Comparison of ENCODE assay signal across 17 cellular contexts in genomic region chr22:28029962-28030361, GRCh38.
DNase-seq lines count a peak whose midpoint lies in the region; ATAC-seq, FAIRE-seq and TF ChIP-seq lines count a peak whose summit lies in the region.
"Had no signal": no experiment of that assay in that cellular context is flagged by ENCODE, and none has a peak within 500 bp of the region (broad histone marks: within the 10 kb centered on the region; RNA-seq: fewer than 3 reads in every experiment).

No MANE protein-coding gene starts in this region.

- FAIRE-seq in GM12891 (lab: Jason Lieb, UNC): no peak
- FAIRE-seq: colon had no signal

- H3K36me3 ChIP-seq in DND-41 (ENCODE audit: insufficient read depth, low read length) (peaks cover 79% of the 10 kb centered on the region), psoas muscle (ENCODE audit: insufficient read depth in 1 of 2, low read depth in 1 of 2) (no peaks in the 10 kb centered on the region)

- peaks cover 2% of the 10 kb centered on the region for H3K4me1 Mint-ChIP-seq in activated T-cell treated with anti-CD3 and anti-CD28 coated beads, Interleukin-2, amount 50 U/mL, for 24 hours (ENCODE audit: low read depth)
- H3K4me1 Mint-ChIP-seq: IgD-negative memory B cell had no signal

- H2AFZ ChIP-seq in DND-41 (ENCODE audit: low read depth, low read length): no peak overlapping the region

- CTCF ChIA-PET in HEK293T (lab: Yijun Ruan, JAX): no interaction called here

- H3K27ac ChIP-seq in DND-41 (ENCODE audit: low read length): peak overlapping the region; percentile 40; the same call in 1 of the 2 replicates
- peak overlapping the region; percentile 83 for H3K27ac ChIP-seq in right cardiac atrium (ENCODE audit: low read length)
- peak overlapping the region; percentile 26 for H3K27ac ChIP-seq in psoas muscle

- intact Hi-C loops in right cardiac atrium (cut with DNase I) (loop anchor here in 1 of 4 donors (10.0 kb wide), 1 partner anchor 565 kb away; no protein-coding TSS in a partner anchor), psoas muscle (cut with DNase I) (loop anchor here (10.0 kb wide), 2 partner anchors 85 to 565 kb away; no protein-coding TSS in a partner anchor)

- H3K36me3 Mint-ChIP-seq in activated T-cell treated with anti-CD3 and anti-CD28 coated beads, Interleukin-2, amount 50 U/mL, for 24 hours (ENCODE audit: low read depth): no peaks in the 10 kb centered on the region
- H3K36me3 Mint-ChIP-seq: IgD-negative memory B cell, T-cell had no signal

- H3K4me2 ChIP-seq in DND-41 (ENCODE audit: insufficient read depth, low read length): no peak overlapping the region

- no peak for TF ChIP-seq POLR2A in GM12891 (IDR thresholded peaks at IDR 0.05; ENCODE audit: low read depth, low read length)

- H3K4me3 ChIP-seq in DND-41 (ENCODE audit: low read depth in 1 of 2, low read length in 2 of 2) (no peak overlapping the region), right cardiac atrium (ENCODE audit: low read length) (no peak overlapping the region), psoas muscle (no peak overlapping the region)
- H3K4me3 ChIP-seq: testis had no signal

- H4K20me1 ChIP-seq in DND-41 (ENCODE audit: insufficient read depth, low read length): peaks cover 2% of the 10 kb centered on the region; the same call in 1 of the 2 replicates

- no peak overlapping the region for H3K4me3 Mint-ChIP-seq in activated T-cell treated with anti-CD3 and anti-CD28 coated beads, Interleukin-2, amount 50 U/mL, for 24 hours
- H3K4me3 Mint-ChIP-seq: activated naive CD8-positive, alpha-beta T cell treated with anti-CD3 and anti-CD28 coated beads, Interleukin-2, amount 50 U/mL, for 24 hours; IgD-negative memory B cell; T-cell had no signal

- peaks cover 5% of the 10 kb centered on the region for H3K27me3 Mint-ChIP-seq in activated T-cell treated with anti-CD3 and anti-CD28 coated beads, Interleukin-2, amount 50 U/mL, for 24 hours

- POLR2A ChIA-PET in HEK293T (lab: Yijun Ruan, JAX): no interaction called here

- no peak overlapping the region for H3K9ac ChIP-seq in DND-41 (ENCODE audit: low read depth, low read length)

- H3K9me3 ChIP-seq in DND-41 (ENCODE audit: insufficient read depth, low read length, severe bottlenecking) (no peaks in the 10 kb centered on the region), right cardiac atrium (ENCODE audit: control insufficient read depth, low read length) (no peaks in the 10 kb centered on the region), psoas muscle (no peaks in the 10 kb centered on the region)
- H3K9me3 ChIP-seq: testis had no signal

- H3K27ac Mint-ChIP-seq in activated T-cell treated with anti-CD3 and anti-CD28 coated beads, Interleukin-2, amount 50 U/mL, for 24 hours: no peak overlapping the region
- H3K27ac Mint-ChIP-seq: activated naive CD8-positive, alpha-beta T cell treated with anti-CD3 and anti-CD28 coated beads, Interleukin-2, amount 50 U/mL, for 24 hours; IgD-negative memory B cell; T-cell had no signal

- TF ChIP-seq CTCF in DND-41 (IDR thresholded peaks at IDR 0.05; ENCODE audit: borderline replicate concordance, extremely low read depth, low read length, poor library complexity, severe bottlenecking) (no peak), psoas muscle (IDR thresholded peaks at IDR 0.05) (no peak)

- H3K27me3 ChIP-seq in DND-41 (ENCODE audit: insufficient read depth, low read length, poor library complexity) (no peaks in the 10 kb centered on the region), right cardiac atrium (ENCODE audit: control insufficient read depth, insufficient read depth) (no peaks in the 10 kb centered on the region), psoas muscle (ENCODE audit: insufficient read depth in 3 of 3, low read length in 2 of 3) (no peaks in the 10 kb centered on the region)
- H3K27me3 ChIP-seq: testis had no signal

- no peak for DNase-seq in DND-41
- peak; percentile 48 for DNase-seq in NCI-H69 (lab: John Stamatoyannopoulos, UW)
- DNase-seq in right cardiac atrium: no peak
- no peak for DNase-seq in psoas muscle
- no peak for DNase-seq in GM12891 (ENCODE audit: insufficient read length, low spot score)
- no peak for DNase-seq in HEK293T (ENCODE audit: extremely low spot score)
- DNase-seq in activated T-cell treated with anti-CD3 and anti-CD28 coated beads, Interleukin-2, amount 50 U/mL, for 24 hours: no peak
- DNase-seq: activated CD4-positive, alpha-beta T cell treated with anti-CD3 and anti-CD28 coated beads for 1 hour; activated naive CD8-positive, alpha-beta T cell treated with anti-CD3 and anti-CD28 coated beads, Interleukin-2, amount 50 U/mL, for 24 hours; HCEC 1CT; NCI-H226; stimulated activated CD4-positive, alpha-beta T cell treated with anti-CD3 and anti-CD28 coated beads, Interleukin-12 subunit alpha, Interleukin-12 subunit beta, amount 100 ng/mL, for 4 hours; T-cell had no signal

- H3K4me1 ChIP-seq in DND-41 (ENCODE audit: insufficient read depth, low read length) (peaks cover 12% of the 10 kb centered on the region), right cardiac atrium (ENCODE audit: control insufficient read depth, insufficient read depth, low read length) (peaks cover 36% of the 10 kb centered on the region), psoas muscle (peaks cover 84% of the 10 kb centered on the region)

- no peaks in the 10 kb centered on the region for H3K9me3 Mint-ChIP-seq in activated T-cell treated with anti-CD3 and anti-CD28 coated beads, Interleukin-2, amount 50 U/mL, for 24 hours
- H3K9me3 Mint-ChIP-seq: activated naive CD8-positive, alpha-beta T cell treated with anti-CD3 and anti-CD28 coated beads, Interleukin-2, amount 50 U/mL, for 24 hours; IgD-negative memory B cell; T-cell had no signal

- ATAC-seq in DND-41 (ENCODE audit: insufficient read depth, low read depth): no peak
- ATAC-seq in right cardiac atrium: no peak
- ATAC-seq in psoas muscle: no peak
- no peak for ATAC-seq in GM21576 (IDR thresholded peaks at IDR 0.05; ENCODE audit: unreplicated experiment)
- ATAC-seq: T-cell had no signal

- WGBS in right cardiac atrium: 87% methylated on average over 9 of the region's 9 CpGs
- 70 to 74% (median 71%) methylated on average over 9 of the region's 9 CpGs for WGBS in psoas muscle, 3 donors

- peaks cover 13% of the 10 kb centered on the region for H3K79me2 ChIP-seq in DND-41 (ENCODE audit: insufficient read depth, low read length)

TF ChIP-seq in GM12891, 5 proteins besides CTCF, POLR2A, EP300 and RAD21:
- TF ChIP-seq TAF1 (IDR thresholded peaks at IDR 0.05; ENCODE audit: low read depth, low read length) (no peak), POLR2AphosphoS5 (IDR thresholded peaks at IDR 0.05; ENCODE audit: low read depth, low read length) (no peak), POU2F2 (IDR thresholded peaks at IDR 0.05; ENCODE audit: low read depth, low read length) (no peak), PAX5 (IDR thresholded peaks at IDR 0.05; ENCODE audit: insufficient read depth, low read length, severe bottlenecking) (no peak), SPI1 (IDR thresholded peaks at IDR 0.05; ENCODE audit: low read depth, low read length) (no peak)

TF ChIP-seq in HEK293T, 16 proteins besides CTCF, POLR2A, EP300 and RAD21:
- TF ChIP-seq HDGF (IDR thresholded peaks at IDR 0.05; ENCODE audit: borderline replicate concordance): no peak
- no peak for TF ChIP-seq FOXA1 (IDR thresholded peaks at IDR 0.05)
- no peak for TF ChIP-seq ELF4 (IDR thresholded peaks at IDR 0.05)
- TF ChIP-seq CTBP1 (IDR thresholded peaks at IDR 0.05; ENCODE audit: borderline replicate concordance): no peak
- TF ChIP-seq SUZ12 (IDR thresholded peaks at IDR 0.05): no peak
- TF ChIP-seq ARNT (IDR thresholded peaks at IDR 0.05): no peak
- TF ChIP-seq L3MBTL2 (conservative IDR thresholded peaks at IDR 0.05): no peak
- no peak for TF ChIP-seq BHLHE40 (IDR thresholded peaks at IDR 0.05; ENCODE audit: borderline replicate concordance)
- no peak for TF ChIP-seq ZNF384 (IDR thresholded peaks at IDR 0.05)
- TF ChIP-seq TARDBP (IDR thresholded peaks at IDR 0.05): no peak
- no peak for TF ChIP-seq FOXK2 (IDR thresholded peaks at IDR 0.05)
- no peak for TF ChIP-seq SP1 (IDR thresholded peaks at IDR 0.05)
- TF ChIP-seq PKNOX1 (IDR thresholded peaks at IDR 0.05): no peak
- TF ChIP-seq LEF1 (IDR thresholded peaks at IDR 0.05; ENCODE audit: borderline replicate concordance): no peak

Comparison
In these comparisons a context has a peak if more than half of its experiments do, and no peak if none do; other contexts are left out.
1. H3K27ac ChIP-seq: peak in every context shown above with its lines; median percentile 83 in right cardiac atrium; 40 in DND-41; 26 in psoas muscle.